1 cellular context compared by ENCODE assay signal in the genomic region with DNA sequence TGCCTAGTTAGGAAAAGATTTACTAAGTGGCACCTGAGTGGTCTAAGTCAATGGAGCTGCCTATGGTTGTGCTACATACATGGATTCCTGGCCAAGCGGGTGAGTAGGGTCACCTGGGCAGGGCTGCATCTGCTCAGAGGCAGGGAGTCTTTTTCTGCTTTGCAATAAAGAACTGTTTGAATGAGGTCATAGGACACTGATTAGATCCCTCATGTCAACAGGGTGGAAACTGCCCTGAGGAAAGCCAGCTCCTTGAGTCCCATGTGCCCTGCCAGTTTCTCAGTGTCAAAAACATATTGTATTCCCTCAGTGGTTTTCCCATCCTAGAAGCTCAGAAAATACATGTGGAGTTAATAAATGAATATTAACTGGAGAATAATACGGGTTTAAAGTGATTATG.
TF ChIP-seq lines count a peak whose summit lies in the region.

No MANE protein-coding gene starts in this region.

TF ChIP-seq in HepG2, 621 proteins besides CTCF, POLR2A, EP300 and RAD21:
- TF ChIP-seq PHF21A (CRISPR knock-in tag; IDR thresholded peaks at IDR 0.05) = no peak
- TF ChIP-seq, protein P1, sequence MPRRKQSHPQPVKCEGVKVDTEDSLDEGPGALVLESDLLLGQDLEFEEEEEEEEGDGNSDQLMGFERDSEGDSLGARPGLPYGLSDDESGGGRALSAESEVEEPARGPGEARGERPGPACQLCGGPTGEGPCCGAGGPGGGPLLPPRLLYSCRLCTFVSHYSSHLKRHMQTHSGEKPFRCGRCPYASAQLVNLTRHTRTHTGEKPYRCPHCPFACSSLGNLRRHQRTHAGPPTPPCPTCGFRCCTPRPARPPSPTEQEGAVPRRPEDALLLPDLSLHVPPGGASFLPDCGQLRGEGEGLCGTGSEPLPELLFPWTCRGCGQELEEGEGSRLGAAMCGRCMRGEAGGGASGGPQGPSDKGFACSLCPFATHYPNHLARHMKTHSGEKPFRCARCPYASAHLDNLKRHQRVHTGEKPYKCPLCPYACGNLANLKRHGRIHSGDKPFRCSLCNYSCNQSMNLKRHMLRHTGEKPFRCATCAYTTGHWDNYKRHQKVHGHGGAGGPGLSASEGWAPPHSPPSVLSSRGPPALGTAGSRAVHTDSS (CRISPR knock-in tag; conservative IDR thresholded peaks at IDR 0.05) = no peak
- TF ChIP-seq SP1 (IDR thresholded peaks at IDR 0.05) = no peak
- TF ChIP-seq SP1 (CRISPR knock-in tag; IDR thresholded peaks at IDR 0.05) = no peak
- TF ChIP-seq MYC (CRISPR knock-in tag; IDR thresholded peaks at IDR 0.05; ENCODE audit: borderline replicate concordance) = no peak
- TF ChIP-seq, protein P2, sequence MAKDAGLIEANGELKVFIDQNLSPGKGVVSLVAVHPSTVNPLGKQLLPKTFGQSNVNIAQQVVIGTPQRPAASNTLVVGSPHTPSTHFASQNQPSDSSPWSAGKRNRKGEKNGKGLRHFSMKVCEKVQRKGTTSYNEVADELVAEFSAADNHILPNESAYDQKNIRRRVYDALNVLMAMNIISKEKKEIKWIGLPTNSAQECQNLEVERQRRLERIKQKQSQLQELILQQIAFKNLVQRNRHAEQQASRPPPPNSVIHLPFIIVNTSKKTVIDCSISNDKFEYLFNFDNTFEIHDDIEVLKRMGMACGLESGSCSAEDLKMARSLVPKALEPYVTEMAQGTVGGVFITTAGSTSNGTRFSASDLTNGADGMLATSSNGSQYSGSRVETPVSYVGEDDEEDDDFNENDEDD (CRISPR knock-in tag; IDR thresholded peaks at IDR 0.05; ENCODE audit: borderline replicate concordance) = no peak
- TF ChIP-seq, protein P3, sequence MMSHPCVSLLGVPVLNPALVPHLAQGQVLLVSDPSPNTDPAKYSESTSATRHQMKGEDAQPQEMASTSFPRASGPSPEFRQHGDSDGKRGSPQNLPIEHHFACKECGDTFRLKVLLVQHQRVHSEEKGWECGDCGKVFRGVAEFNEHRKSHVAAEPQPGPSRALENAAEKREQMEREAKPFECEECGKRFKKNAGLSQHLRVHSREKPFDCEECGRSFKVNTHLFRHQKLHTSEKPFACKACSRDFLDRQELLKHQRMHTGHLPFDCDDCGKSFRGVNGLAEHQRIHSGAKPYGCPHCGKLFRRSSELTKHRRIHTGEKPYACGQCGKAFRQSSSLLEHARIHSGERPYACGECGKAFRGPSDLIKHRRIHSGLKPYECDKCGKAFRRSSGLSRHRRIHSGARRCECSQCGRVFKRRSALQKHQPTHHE (CRISPR knock-in tag; IDR thresholded peaks at IDR 0.05; ENCODE audit: borderline replicate concordance) = no peak
TF ChIP-seq in HepG2: peak in this region for 0.
